ENCODE assay signal across 9 cellular contexts in the genomic region with DNA sequence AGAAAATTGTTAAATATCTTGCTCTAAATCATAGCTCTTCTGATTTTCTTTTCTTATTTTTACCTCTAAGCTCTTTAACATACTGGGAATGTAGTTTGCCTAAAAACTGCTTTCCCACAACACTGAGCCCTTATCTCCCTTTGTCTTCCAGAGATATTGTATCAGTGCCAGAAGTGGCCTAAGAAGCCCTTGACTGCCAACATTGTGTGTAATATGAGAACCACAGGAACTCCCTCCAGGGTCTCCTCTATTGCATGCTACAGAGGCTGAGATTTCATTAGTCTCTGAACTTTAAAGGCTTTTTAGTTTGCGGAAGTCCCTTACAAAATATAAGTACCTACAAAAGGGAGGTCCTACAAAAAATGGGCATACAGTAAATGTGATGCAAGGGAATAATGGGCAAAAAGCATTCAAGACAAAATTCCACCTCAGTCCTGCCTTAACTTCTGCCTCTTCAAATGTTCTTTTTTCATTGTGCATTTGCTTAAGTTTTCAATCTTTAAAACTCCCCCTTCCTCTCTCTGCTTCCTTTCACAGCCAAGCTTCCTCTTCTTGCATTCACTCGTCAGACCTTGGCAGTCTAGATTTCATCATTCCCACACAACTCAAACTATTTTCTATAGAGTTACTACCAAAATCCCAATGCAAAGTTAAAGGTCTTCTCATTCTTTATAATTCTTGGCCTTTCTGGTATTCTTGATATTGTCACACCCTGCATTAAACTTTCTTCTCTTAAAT.
A peak's percentile ranks its signal among the peaks of the same experiment; 100 is the strongest.
DNase-seq lines count a peak whose midpoint lies in the region; ATAC-seq and TF ChIP-seq lines count a peak whose summit lies in the region.
"Had no signal": no experiment of that assay in that cellular context is flagged by ENCODE, and none has a peak within 500 bp of the region (broad histone marks: within the 10 kb centered on the region; RNA-seq: fewer than 3 reads in every experiment).

No MANE protein-coding gene starts in this region.

- H3K4me1 ChIP-seq in A673 (ENCODE audit: insufficient read depth, low read length, poor library complexity, severe bottlenecking) (peaks cover 35% of the 10 kb centered on the region), BE2C (no peaks in the 10 kb centered on the region), stomach (peaks cover 5 to 39% (median 15%) of the 10 kb centered on the region in 4 donors)

- intact Hi-C loops in A673 (cut with micrococcal nuclease; ENCODE audit: unreplicated experiment): no loop called here
- intact Hi-C loops in left cardiac atrium (cut with DNase I): no loop called here
- intact Hi-C loops in stomach (cut with DNase I; ENCODE audit: low total_unique reads): no loop called here

- peak; percentile 95 for DNase-seq in A673 (ENCODE audit: low spot score)
- DNase-seq in HT1080 (ENCODE audit: low read depth): peak; percentile 71
- peak; percentile 92 for DNase-seq in RPMI7951 (ENCODE audit: low read depth)
- no peak for DNase-seq in left cardiac atrium
- no peak for DNase-seq in BE2C
- DNase-seq in hepatic stellate cell (ENCODE audit: low spot score): no peak
- DNase-seq in stomach: no peak
- DNase-seq in ureter (ENCODE audit: low spot score): no peak

- ATAC-seq in left cardiac atrium: peak; percentile 82 to 86

- no peak for TF ChIP-seq EP300 in stomach (IDR thresholded peaks at IDR 0.05)

- H3K27me3 ChIP-seq in A673 (replicated peaks; ENCODE audit: insufficient read depth, low read depth, low read length, poor library complexity) (no peaks in the 10 kb centered on the region), BE2C (no peaks in the 10 kb centered on the region), stomach (no peaks in the 10 kb centered on the region)

- no TSS peak for BruUV-seq in A673 (replicated peaks; lab: Mats Ljungman, UMichigan)

- TF ChIP-seq CTCF in A673 (conservative IDR thresholded peaks at IDR 0.05; ENCODE audit: low read depth, low read length): no peak
- TF ChIP-seq CTCF in BE2C (IDR thresholded peaks at IDR 0.05; ENCODE audit: low read depth, low read length): no peak
- TF ChIP-seq CTCF in stomach (IDR thresholded peaks at IDR 0.05): no peak

- WGBS in stomach, 5 donors: 35 to 43% (median 37%) methylated on average over 2 of the region's 2 CpGs

- H3K9me3 ChIP-seq in A673 (ENCODE audit: low read depth, low read length, poor library complexity, severe bottlenecking): no peaks in the 10 kb centered on the region
- no peaks in the 10 kb centered on the region for H3K9me3 ChIP-seq in BE2C
- no peaks in the 10 kb centered on the region for H3K9me3 ChIP-seq in stomach

- H3K4me3 ChIP-seq in A673 (ENCODE audit: low read depth, low read length, poor library complexity, severe bottlenecking): no peak overlapping the region
- H3K4me3 ChIP-seq in BE2C (ENCODE audit: low read depth, low read length): no peak overlapping the region
- H3K4me3 ChIP-seq in stomach: no peak overlapping the region

- H3K27ac ChIP-seq in A673 (ENCODE audit: low read depth, low read length, poor library complexity, severe bottlenecking) (peak overlapping the region; percentile 77), stomach (no peak overlapping the region)
- H3K27ac ChIP-seq: KMS-11 had no signal

- CTCF ChIA-PET in A673 (lab: Charles Lee): no interaction called here

- TF ChIP-seq POLR2A in stomach (IDR thresholded peaks at IDR 0.05): no peak

- H3K36me3 ChIP-seq in A673 (ENCODE audit: insufficient read depth, low read length, poor library complexity, severe bottlenecking): no peaks in the 10 kb centered on the region
- H3K36me3 ChIP-seq in BE2C: no peaks in the 10 kb centered on the region
- H3K36me3 ChIP-seq in stomach: no peaks in the 10 kb centered on the region

- POLR2A ChIA-PET in A673 (lab: Charles Lee; ENCODE audit: low non-redundant PET): no interaction called here

Comparison
In these comparisons a context has a peak if more than half of its experiments do, and no peak if none do; other contexts are left out.
1. DNase-seq: peak in A673 (single experiment), HT1080 (single experiment) and RPMI7951 (single experiment); none in left cardiac atrium (single experiment), BE2C (single experiment), hepatic stellate cell (single experiment), stomach (single experiment) and ureter (single experiment).